Comparison of ENCODE assay signal across 9 cellular contexts in genomic region chr1:236774926-236775325, GRCh38. TPM values are rescaled to one million over a fixed set of nuclear protein-coding genes. Genes with fewer than 3 reads are reported as not detected.
DNase-seq lines count a peak whose midpoint lies in the region; ATAC-seq and TF ChIP-seq lines count a peak whose summit lies in the region.
"Had no signal": no experiment of that assay in that cellular context is flagged by ENCODE, and none has a peak within 500 bp of the region (broad histone marks: within the 10 kb centered on the region; RNA-seq: fewer than 3 reads in every experiment).

No MANE protein-coding gene starts in this region.

- H3K4me1 ChIP-seq in tibial nerve, result no peaks in the 10 kb centered on the region

- ATAC-seq in HG03460 (IDR thresholded peaks at IDR 0.05; ENCODE audit: unreplicated experiment), result no peak
- ATAC-seq: T-helper 17 cell had no signal

- H3K27ac ChIP-seq in dorsolateral prefrontal cortex (no peak overlapping the region), tibial nerve (no peak overlapping the region)

- TF ChIP-seq EP300 in tibial nerve (IDR thresholded peaks at IDR 0.05), result no peak

- intact Hi-C loops in dorsolateral prefrontal cortex (cut with DNase I), result no loop called here

- H3K27me3 ChIP-seq in dorsolateral prefrontal cortex, result peaks cover 0 to 3% (median 0%) of the 10 kb centered on the region in 45 donors
- H3K27me3 ChIP-seq in tibial nerve, result no peaks in the 10 kb centered on the region

- no peaks in the 10 kb centered on the region for H3K36me3 ChIP-seq in tibial nerve

- 41 to 46% methylated on average over 3 of the region's 3 CpGs for WGBS in tibial nerve, 2 donors

- TF ChIP-seq CTCF in dorsolateral prefrontal cortex (IDR thresholded peaks at IDR 0.05 in 54 of 56, conservative IDR thresholded peaks at IDR 0.05 in 2 of 56; ENCODE audit: low read depth in 1 of 56, partially characterized antibody in 56 of 56) (peak in 45 of 56 donors; percentile 15 to 67 (median 34)), tibial nerve (IDR thresholded peaks at IDR 0.05) (peak in 1 of 5 experiments; percentile 15)

- peak; percentile 19 for DNase-seq in ELF-1 (ENCODE audit: low read depth, low spot score)
- DNase-seq in NCI-H1092 treated with DMSO at 0.1 percent for 48 hours (lab: John Stamatoyannopoulos, UW), result peak; percentile 44
- no peak for DNase-seq in dorsolateral prefrontal cortex
- DNase-seq in myocyte (ENCODE audit: low read depth), result peak; percentile 60
- DNase-seq in HK-2 (ENCODE audit: unreplicated experiment), result no peak
- no peak for DNase-seq in putamen (ENCODE audit: low spot score)
- DNase-seq in tibial nerve (ENCODE audit: low spot score in 2 of 2), result no peak
- DNase-seq: T-helper 17 cell had no signal

- H3K9me3 ChIP-seq in tibial nerve, result peaks cover 0 to 20% (median 2%) of the 10 kb centered on the region in 4 donors

- no peak overlapping the region for H3K4me3 ChIP-seq in dorsolateral prefrontal cortex
- H3K4me3 ChIP-seq in tibial nerve, result no peak overlapping the region

- no peak for TF ChIP-seq POLR2A in tibial nerve (IDR thresholded peaks at IDR 0.05)

RNA-seq across cellular contexts. Expression of gene MTR, which starts 20.2 kb away (rescaled TPM):
- total RNA-seq in dorsolateral prefrontal cortex, result 10 to 100 TPM; 24.7 to 58.2 (median 42.2) TPM
- 22.9 and 24.7 TPM in 2 replicates for total RNA-seq in myocyte
- polyA plus RNA-seq in myocyte (2012), result 10.6 TPM
- 10 to 100 TPM; 42.3 to 55.3 (median 44.7) TPM for total RNA-seq in tibial nerve

Comparison
In these comparisons a context has a peak if more than half of its experiments do, and no peak if none do; other contexts are left out.
1. DNase-seq: peak in ELF-1 (single experiment), NCI-H1092 treated with DMSO at 0.1 percent for 48 hours (single experiment) and myocyte (single experiment); none in dorsolateral prefrontal cortex (0 of 10), HK-2 (single experiment), putamen (single experiment) and tibial nerve (0 of 2).